In the genomic region with DNA sequence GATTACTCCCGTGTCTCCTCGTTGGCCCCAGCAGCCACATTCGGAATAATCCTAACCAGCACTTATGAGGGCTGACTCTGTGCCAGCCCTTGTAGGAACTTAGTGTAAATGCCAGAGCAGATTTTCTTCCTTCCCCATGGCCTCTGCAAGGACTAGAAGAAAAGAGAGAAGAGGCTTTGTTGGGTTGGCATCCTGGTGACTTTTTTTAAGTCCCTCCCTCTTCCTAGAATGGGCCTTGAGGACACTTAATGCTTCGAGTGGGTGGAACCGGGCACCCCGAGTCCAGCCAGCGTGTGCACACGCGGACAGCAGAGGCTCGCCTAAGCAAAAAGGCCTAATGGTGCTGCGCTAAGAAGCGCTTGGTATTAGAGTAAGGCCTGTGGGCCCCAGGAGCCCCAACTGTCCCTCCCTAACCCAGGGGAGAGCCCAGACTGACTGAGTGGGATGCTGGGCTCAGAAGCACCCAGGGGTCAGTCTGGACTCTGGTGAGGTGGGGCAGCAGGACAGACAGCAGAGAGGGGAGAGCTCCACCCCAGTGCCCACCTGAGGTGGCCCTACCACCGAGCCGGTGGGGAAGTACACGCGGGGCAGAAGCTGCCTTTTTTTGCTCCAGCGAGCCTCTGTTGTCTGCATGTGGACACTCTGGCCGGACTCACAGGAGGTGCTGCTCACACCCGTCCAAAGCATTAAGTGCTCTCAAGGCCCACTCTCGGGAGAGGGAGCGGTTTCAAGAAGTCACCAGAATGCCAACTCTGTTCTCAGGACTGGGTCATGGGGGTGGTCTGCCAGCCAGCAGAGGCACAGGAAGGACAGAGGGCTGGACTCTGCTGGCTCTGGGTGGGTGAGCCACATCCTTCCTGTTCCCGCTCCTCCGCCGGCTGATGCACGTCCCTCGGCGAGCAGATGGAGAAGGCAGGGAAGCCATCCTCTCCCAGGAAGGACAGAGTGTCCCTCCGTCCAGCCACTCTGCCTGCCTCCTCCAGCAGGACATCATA, we compare ENCODE assay signal across 9 cellular contexts. TPM values are rescaled to one million over a fixed set of nuclear protein-coding genes. Genes with fewer than 3 reads are reported as not detected.
A peak's percentile ranks its signal among the peaks of the same experiment; 100 is the strongest.
DNase-seq lines count a peak whose midpoint lies in the region; ATAC-seq and TF ChIP-seq lines count a peak whose summit lies in the region.
"Had no signal": no experiment of that assay in that cellular context is flagged by ENCODE, and none has a peak within 500 bp of the region (broad histone marks: within the 10 kb centered on the region; RNA-seq: fewer than 3 reads in every experiment).

No MANE protein-coding gene starts in this region.

- H3K4me2 ChIP-seq in IMR-90 (ENCODE audit: low read depth, low read length): no peak overlapping the region

- CTCF ChIA-PET in IMR-90 (lab: Yijun Ruan, JAX): no interaction called here

- peak overlapping the region; percentile 58 for H2AK9ac ChIP-seq in IMR-90 (replicated peaks; ENCODE audit: low read depth, low read length, poor library complexity)

- H3K9me1 ChIP-seq in IMR-90 (ENCODE audit: insufficient read depth, low read length): peaks cover 64% of the 10 kb centered on the region

- H3K79me1 ChIP-seq in IMR-90 (ENCODE audit: low read depth in 1 of 2, low read length in 2 of 2): peaks cover 5 to 90% of the 10 kb centered on the region in 2 experiments; a peak in 2 of 4 replicates

- H2AK5ac ChIP-seq in IMR-90 (ENCODE audit: low read depth, low read length): peak overlapping the region; percentile 38; the same call in 1 of the 2 replicates

- H3K4me1 ChIP-seq in IMR-90 (ENCODE audit: control insufficient read depth, insufficient read depth, low read length): peaks cover 47% of the 10 kb centered on the region
- peaks cover 0 to 100% of the 10 kb centered on the region in 2 donors for H3K4me1 ChIP-seq in right atrium auricular region
- peaks cover 77 to 87% of the 10 kb centered on the region in 2 donors for H3K4me1 ChIP-seq in gastrocnemius medialis

- H3K27ac ChIP-seq in IMR-90 (ENCODE audit: insufficient read depth, low read length) (no peak overlapping the region), right atrium auricular region (peak overlapping the region; percentile 99 to 100), gastrocnemius medialis (peak overlapping the region; percentile 82 to 97 (median 92))

- H3K4me3 ChIP-seq in IMR-90 (ENCODE audit: insufficient read depth, low read depth, low read length) (no peak overlapping the region), right atrium auricular region (peak overlapping the region in 1 of 2 donors; percentile 16), gastrocnemius medialis (peak overlapping the region in 1 of 4 donors; percentile 6)

- peak overlapping the region; percentile 47 for H2AFZ ChIP-seq in IMR-90 (replicated peaks; ENCODE audit: low read length, poor library complexity)

- 0 out of 4 replicates have a peak overlapping the region, but pooled peaks of 1 of the 2 experiments have one; percentile 12 for H4K8ac ChIP-seq in IMR-90 (ENCODE audit: low read depth in 2 of 2, low read length in 2 of 2)

- H2BK15ac ChIP-seq in IMR-90 (ENCODE audit: low read depth, low read length): 0 out of 3 replicates have a peak overlapping the region, but pooled peaks have one; percentile 4

- 0 out of 2 replicates have a peak overlapping the region, but pooled peaks have one; percentile 40 for H3K14ac ChIP-seq in IMR-90 (replicated peaks; ENCODE audit: low read depth, low read length)

- no peaks in the 10 kb centered on the region for H3K9me3 Mint-ChIP-seq in activated naive CD4-positive, alpha-beta T cell treated with anti-CD3 and anti-CD28 coated beads, Interleukin-2, amount 50 U/mL, for 72 hours

- intact Hi-C loops in IMR-90 (cut with micrococcal nuclease): no loop called here
- intact Hi-C loops in gastrocnemius medialis (cut with DNase I; ENCODE audit: low total_unique reads): no loop called here

- no TSS peak for BruUV-seq in IMR-90 (replicated peaks; lab: Mats Ljungman, UMichigan)

- DNase-seq in IMR-90 (no peak), right atrium auricular region (ENCODE audit: low spot score) (no peak), gastrocnemius medialis (peak; percentile 38 to 48), SKM-1 treated with dmso at 0.1 percent for 144 hours (lab: John Stamatoyannopoulos, UW; ENCODE audit: unreplicated experiment) (no peak), iPS-NIHi7 (ENCODE audit: extremely low spot score) (no peak), cerebellar nuclear complex (lab: John Stamatoyannopoulos, UW) (no peak)
- DNase-seq in activated naive CD4-positive, alpha-beta T cell treated with anti-CD3 and anti-CD28 coated beads, Interleukin-2, amount 50 U/mL, for 72 hours (ENCODE audit: low spot score in 2 of 2): no peak
- DNase-seq: Karpas-422 had no signal

- no peak overlapping the region for H3K9ac ChIP-seq in IMR-90 (ENCODE audit: low read depth, low read length)

- peak overlapping the region; percentile 43 for H2BK5ac ChIP-seq in IMR-90 (ENCODE audit: low read depth, low read length, poor library complexity, severe bottlenecking)

- H3K4ac ChIP-seq in IMR-90 (ENCODE audit: low read depth, low read length): peak overlapping the region; percentile 18; the same call in 1 of the 2 replicates

- in situ Hi-C loops in IMR-90 (cut with MboI; ENCODE audit: low sequenced_read_pairs): no loop called here
- in situ Hi-C loops in gastrocnemius medialis (cut with MboI; ENCODE audit: low sequenced_read_pairs in 4 of 4): no loop called here

- H3K27me3 ChIP-seq in IMR-90 (ENCODE audit: control insufficient read depth, insufficient read depth, low read length) (no peaks in the 10 kb centered on the region), right atrium auricular region (no peaks in the 10 kb centered on the region), gastrocnemius medialis (no peaks in the 10 kb centered on the region)

- H3K9me3 ChIP-seq in IMR-90 (ENCODE audit: control insufficient read depth, insufficient read depth, low read length) (no peaks in the 10 kb centered on the region), right atrium auricular region (no peaks in the 10 kb centered on the region), gastrocnemius medialis (no peaks in the 10 kb centered on the region)

- peaks cover 0 to 21% of the 10 kb centered on the region in 2 donors for H3K36me3 Mint-ChIP-seq in activated naive CD4-positive, alpha-beta T cell treated with anti-CD3 and anti-CD28 coated beads, Interleukin-2, amount 50 U/mL, for 72 hours

- no peak overlapping the region for H4K5ac ChIP-seq in IMR-90 (ENCODE audit: low read depth, low read length)

- H3K56ac ChIP-seq in IMR-90 (ENCODE audit: extremely low read depth, insufficient read depth, low read length): no peak overlapping the region

- no peak overlapping the region for H4K91ac ChIP-seq in IMR-90 (ENCODE audit: insufficient read depth, low read depth, low read length)

- ATAC-seq in IMR-90 (ENCODE audit: low read depth) (no peak), gastrocnemius medialis (no peak), GM18867 (IDR thresholded peaks at IDR 0.05; ENCODE audit: unreplicated experiment) (no peak)
- no peak for ATAC-seq in activated naive CD4-positive, alpha-beta T cell treated with anti-CD3 and anti-CD28 coated beads, Interleukin-2, amount 50 U/mL, for 72 hours

- H3K23ac ChIP-seq in IMR-90 (ENCODE audit: low read depth, low read length): peak overlapping the region; percentile 17; the same call in 1 of the 2 replicates

- TF ChIP-seq POLR2A in IMR-90 (IDR thresholded peaks at IDR 0.05; ENCODE audit: low read depth, low read length) (no peak), gastrocnemius medialis (IDR thresholded peaks at IDR 0.05) (no peak)

- no peak overlapping the region for H2BK20ac ChIP-seq in IMR-90 (ENCODE audit: low read depth, low read length)

- dilution Hi-C loops in IMR-90 (cut with HindIII; ENCODE audit: low sequenced_read_pairs, unreplicated experiment): no loop called here

- H4K20me1 ChIP-seq in IMR-90 (ENCODE audit: insufficient read depth, low read length): peaks cover 99% of the 10 kb centered on the region

- no peak for TF ChIP-seq CTCF in IMR-90 (conservative IDR thresholded peaks at IDR 0.05; ENCODE audit: low read depth, low read length)
- no peak for TF ChIP-seq CTCF in right atrium auricular region (IDR thresholded peaks at IDR 0.05)
- no peak for TF ChIP-seq CTCF in gastrocnemius medialis (IDR thresholded peaks at IDR 0.05 in 4 of 5, conservative IDR thresholded peaks at IDR 0.05 in 1 of 5)

- TF ChIP-seq RAD21 in IMR-90 (IDR thresholded peaks at IDR 0.05; ENCODE audit: low read length): no peak

- H2BK120ac ChIP-seq in IMR-90 (ENCODE audit: low read depth, low read length): no peak overlapping the region

- H3K18ac ChIP-seq in IMR-90 (ENCODE audit: low read depth, low read length): no peak overlapping the region

- H3K36me3 ChIP-seq in IMR-90 (ENCODE audit: control insufficient read depth, insufficient read depth, low read length): no peaks in the 10 kb centered on the region; the same call in 1 of the 2 replicates
- H3K36me3 ChIP-seq in right atrium auricular region: peaks cover 25% of the 10 kb centered on the region
- no peaks in the 10 kb centered on the region for H3K36me3 ChIP-seq in gastrocnemius medialis

- peak overlapping the region; percentile 91 to 94 for H3K27ac Mint-ChIP-seq in activated naive CD4-positive, alpha-beta T cell treated with anti-CD3 and anti-CD28 coated beads, Interleukin-2, amount 50 U/mL, for 72 hours

- POLR2A ChIA-PET in IMR-90 (lab: Charles Lee; ENCODE audit: unreplicated experiment): no interaction called here

- WGBS in IMR-90 (ENCODE audit: extremely low coverage in 2 of 2, insufficient read length in 1 of 2), 2 experiments: 89% methylated on average over 11 of the region's 28 CpGs; no CpG with 5 or more reads in 1 of the 2 experiments

RNA-seq across cellular contexts. Expression of a gene that starts 12.5 kb away (rescaled TPM):
- total RNA-seq in IMR-90 (2012; rRNA removed) (7.2 and 7.5 TPM in 2 replicates), right atrium auricular region (10 to 100 TPM; 56.2 to 62.5 TPM), gastrocnemius medialis (10 to 100 TPM in 1 of 4 donors, 1 to 10 TPM in 3; 5.0 to 19.9 (median 7.9) TPM)
- 31.9 and 38.1 TPM in 2 replicates for polyA plus RNA-seq in IMR-90 (2012; rRNA removed)
- 24.7 and 46.9 TPM in 2 replicates for polyA plus RNA-seq in IMR-90 (2012; cell fraction: cytosol; rRNA removed)
- 64.8 and 65.2 TPM in 2 replicates for polyA plus RNA-seq in IMR-90 (2012; cell fraction: nucleus; rRNA removed; ENCODE audit: low replicate concordance)
- 10 to 100 TPM; 19.6 to 26.1 TPM for total RNA-seq in activated naive CD4-positive, alpha-beta T cell treated with anti-CD3 and anti-CD28 coated beads, Interleukin-2, amount 50 U/mL, for 72 hours

RNA-seq across cellular contexts. Expression of a gene that starts 27.9 kb away (rescaled TPM):
- total RNA-seq in IMR-90 (2012; rRNA removed) (0.36 and 0.83 TPM in 2 replicates), right atrium auricular region (1 to 10 TPM; 3.5 to 4.8 TPM), gastrocnemius medialis (under 1 TPM in 3 of 4 donors, not detected in 1; 0.13 to 0.36 (median 0.27) TPM)
- polyA plus RNA-seq in IMR-90 (2012; rRNA removed): 0.57 and 0.72 TPM in 2 replicates
- 0.03 and 0.09 TPM in 2 replicates for polyA plus RNA-seq in IMR-90 (2012; cell fraction: cytosol; rRNA removed)
- polyA plus RNA-seq in IMR-90 (2012; cell fraction: nucleus; rRNA removed; ENCODE audit: low replicate concordance): 0.14 and 1.3 TPM in 2 replicates
- 1 to 10 TPM; 1.3 to 1.5 TPM for total RNA-seq in activated naive CD4-positive, alpha-beta T cell treated with anti-CD3 and anti-CD28 coated beads, Interleukin-2, amount 50 U/mL, for 72 hours

RNA-seq across cellular contexts. Expression of a gene that starts 56.7 kb away (rescaled TPM):
- 1.9 and 2.3 TPM in 2 replicates for total RNA-seq in IMR-90 (2012; rRNA removed)
- 1.1 and 1.4 TPM in 2 replicates for polyA plus RNA-seq in IMR-90 (2012; rRNA removed)
- 1.0 and 3.0 TPM in 2 replicates for polyA plus RNA-seq in IMR-90 (2012; cell fraction: cytosol; rRNA removed)
- 1.2 and 2.8 TPM in 2 replicates for polyA plus RNA-seq in IMR-90 (2012; cell fraction: nucleus; rRNA removed; ENCODE audit: low replicate concordance)
- total RNA-seq in activated naive CD4-positive, alpha-beta T cell treated with anti-CD3 and anti-CD28 coated beads, Interleukin-2, amount 50 U/mL, for 72 hours: 1 to 10 TPM; 1.4 to 1.6 TPM
- under 1 TPM; 0.55 to 0.63 TPM for total RNA-seq in right atrium auricular region
- 1 to 10 TPM in 2 of 4 donors, under 1 TPM in 1, not detected in 1; 0.71 to 2.3 (median 1.4) TPM for total RNA-seq in gastrocnemius medialis

Comparison
In these comparisons a context has a peak if more than half of its experiments do, and no peak if none do; other contexts are left out.
1. DNase-seq: peak in gastrocnemius medialis (2 of 2); none in IMR-90 (single experiment), activated naive CD4-positive, alpha-beta T cell treated with anti-CD3 and anti-CD28 coated beads, Interleukin-2, amount 50 U/mL, for 72 hours (0 of 2), right atrium auricular region (single experiment), SKM-1 treated with dmso at 0.1 percent for 144 hours (single experiment), iPS-NIHi7 (single experiment) and cerebellar nuclear complex (0 of 2).